ENCODE assay signal across 22 cellular contexts in the genomic region with DNA sequence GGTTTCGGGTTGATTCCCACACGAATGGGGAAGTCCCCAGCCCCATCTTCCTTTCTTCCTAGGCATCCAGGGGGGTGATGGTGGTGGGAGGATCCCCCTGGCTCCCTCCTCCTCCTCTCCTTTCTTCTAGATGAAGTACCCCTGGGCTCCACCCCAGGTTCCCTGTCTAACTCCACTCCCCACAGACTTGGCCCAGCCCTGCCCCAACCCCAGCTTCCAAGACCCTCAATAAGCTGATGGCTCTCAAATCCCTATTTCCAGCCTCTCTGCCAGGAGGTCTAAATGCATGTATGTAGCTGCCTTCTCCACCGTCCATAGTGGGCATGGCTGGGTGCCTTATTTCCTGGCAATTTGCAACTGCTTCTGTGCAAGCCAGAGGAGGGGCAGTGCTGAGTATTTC.
"Had no signal": no experiment of that assay in that cellular context is flagged by ENCODE, and none has a peak within 500 bp of the region (broad histone marks: within the 10 kb centered on the region; RNA-seq: fewer than 3 reads in every experiment).

No MANE protein-coding gene starts in this region.

- H3K36me3 ChIP-seq: colonic mucosa, esophagus squamous epithelium, gastrocnemius medialis, heart right ventricle, left lung, lower lobe of right lung had no signal

- DNase-seq: colonic mucosa; cortex of kidney; effector CD8-positive, alpha-beta T cell; effector memory CD8-positive, alpha-beta T cell; endodermal cell; erythroblast; esophagus squamous epithelium; foreskin fibroblast; foreskin melanocyte; gastrocnemius medialis; glutamatergic neuron; head of caudate nucleus; heart right ventricle; hippocampal formation; left cardiac atrium; left lung; left ventricle myocardium superior; lower lobe of right lung; mesenchymal stem cell; midbrain had no signal

- H3K27ac ChIP-seq: colonic mucosa, epithelial cell of prostate, esophagus squamous epithelium, gastrocnemius medialis, heart right ventricle, left lung, lower lobe of right lung had no signal

- H3K27me3 ChIP-seq: colonic mucosa, esophagus squamous epithelium, gastrocnemius medialis, left lung had no signal

- H3K4me1 ChIP-seq: colonic mucosa, gastrocnemius medialis, heart right ventricle, left lung, lower lobe of right lung had no signal

- H3K9me3 ChIP-seq: colonic mucosa, esophagus squamous epithelium, gastrocnemius medialis, left lung, lower lobe of right lung had no signal

- ATAC-seq: effector memory CD8-positive, alpha-beta T cell; esophagus mucosa; gastrocnemius medialis; heart right ventricle; left cardiac atrium; left lung; left ventricle myocardium superior; lower lobe of right lung had no signal

- H3K4me3 ChIP-seq: colonic mucosa, esophagus squamous epithelium, gastrocnemius medialis, heart right ventricle, left lung, lower lobe of right lung had no signal
